ENCODE assay signal across 1 cellular context in genomic region chr7:44144968-44145418, GRCh38.
TF ChIP-seq lines count a peak whose summit lies in the region.

No MANE protein-coding gene starts in this region.

TF ChIP-seq in IMR-90, 13 proteins besides CTCF, POLR2A, EP300 and RAD21:
- no peak for TF ChIP-seq BHLHE40 (IDR thresholded peaks at IDR 0.05; ENCODE audit: low read depth, low read length)
- no peak for TF ChIP-seq MAFK (IDR thresholded peaks at IDR 0.05; ENCODE audit: low read depth, low read length)
- TF ChIP-seq ELK1 (IDR thresholded peaks at IDR 0.05; ENCODE audit: borderline replicate concordance, low read depth, low read length), result no peak
- TF ChIP-seq CEBPB (IDR thresholded peaks at IDR 0.05; ENCODE audit: low read depth, low read length), result no peak
